13 cellular contexts compared by ENCODE assay signal in genomic region chr2:111972955-111973565, GRCh38.
DNase-seq lines count a peak whose midpoint lies in the region; ATAC-seq and TF ChIP-seq lines count a peak whose summit lies in the region.
"Had no signal": no experiment of that assay in that cellular context is flagged by ENCODE, and none has a peak within 500 bp of the region (broad histone marks: within the 10 kb centered on the region; RNA-seq: fewer than 3 reads in every experiment).

No MANE protein-coding gene starts in this region.

- 32% methylated on average over 8 of the region's 8 CpGs for WGBS in liver
- WGBS in prostate gland, result 74% methylated on average over 8 of the region's 8 CpGs

- no peak for TF ChIP-seq RAD21 in liver (IDR thresholded peaks at IDR 0.05)

- H3K4me1 ChIP-seq in colonic mucosa, result no peaks in the 10 kb centered on the region
- H3K4me1 ChIP-seq in liver (ENCODE audit: control insufficient read depth in 4 of 4, insufficient read depth in 4 of 4, low read length in 3 of 4), result peaks cover 0 to 15% (median 8%) of the 10 kb centered on the region in 4 donors
- no peaks in the 10 kb centered on the region for H3K4me1 ChIP-seq in uterus
- H3K4me1 ChIP-seq in prostate gland (replicated peaks), result no peaks in the 10 kb centered on the region
- H3K4me1 ChIP-seq: sigmoid colon had no signal

- intact Hi-C loops in Right ventricle myocardium inferior (cut with DNase I), result loop anchor here (5.0 kb wide), 1 partner anchor 76 kb away; the partner anchor contains the start of gene MERTK
- intact Hi-C loops in cardiac septum (cut with DNase I), result loop anchor here (2.0 kb wide), 1 partner anchor 74 kb away; the partner anchor contains the start of gene MERTK
- intact Hi-C loops in colonic mucosa (cut with DNase I), result no loop called here
- intact Hi-C loops in uterus (cut with DNase I; ENCODE audit: low total_unique reads), result no loop called here
- intact Hi-C loops in prostate gland (cut with DNase I), result no loop called here

- H3K36me3 ChIP-seq in colonic mucosa (no peaks in the 10 kb centered on the region), liver (ENCODE audit: control insufficient read depth in 4 of 4, insufficient read depth in 3 of 4, low read depth in 1 of 4, low read length in 3 of 4) (peaks cover 2 to 26% (median 17%) of the 10 kb centered on the region in 4 donors), uterus (no peaks in the 10 kb centered on the region), prostate gland (no peaks in the 10 kb centered on the region)

- H3K9ac ChIP-seq in colonic mucosa (ENCODE audit: low read depth in 2 of 2, low read length in 2 of 2), result no peak overlapping the region
- peak overlapping the region in 1 of 2 donors; percentile 19 for H3K9ac ChIP-seq in liver (ENCODE audit: low read depth in 1 of 2, low read length in 2 of 2)

- ATAC-seq in Right ventricle myocardium inferior (peak; percentile 62), HG02981 (IDR thresholded peaks at IDR 0.05; ENCODE audit: unreplicated experiment) (no peak), HG02884 (IDR thresholded peaks at IDR 0.05; ENCODE audit: unreplicated experiment) (no peak)

- H3K27ac ChIP-seq in colonic mucosa (no peak overlapping the region), liver (ENCODE audit: low read depth in 1 of 2, low read length in 2 of 2) (peak overlapping the region; percentile 46 to 47), uterus (peak overlapping the region; percentile 7 to 12), prostate gland (no peak overlapping the region)
- H3K27ac ChIP-seq: sigmoid colon, VCaP had no signal

- TF ChIP-seq CTCF in colonic mucosa (IDR thresholded peaks at IDR 0.05) (no peak), liver (IDR thresholded peaks at IDR 0.05; ENCODE audit: low read depth, low read length, missing input control) (no peak), uterus (IDR thresholded peaks at IDR 0.05) (no peak), prostate gland (IDR thresholded peaks at IDR 0.05) (no peak)

- no peak overlapping the region for H3K4me3 ChIP-seq in colonic mucosa
- peak overlapping the region in 1 of 3 donors; percentile 11 for H3K4me3 ChIP-seq in liver (ENCODE audit: low read depth in 1 of 3, low read length in 3 of 3)
- H3K4me3 ChIP-seq in uterus, result no peak overlapping the region
- no peak overlapping the region for H3K4me3 ChIP-seq in prostate gland
- H3K4me3 ChIP-seq: sigmoid colon had no signal

- H3K27me3 ChIP-seq in colonic mucosa (no peaks in the 10 kb centered on the region), liver (ENCODE audit: control insufficient read depth in 4 of 4, insufficient read depth in 4 of 4, low read length in 3 of 4) (no peaks in the 10 kb centered on the region), uterus (no peaks in the 10 kb centered on the region), prostate gland (replicated peaks; ENCODE audit: insufficient read depth) (no peaks in the 10 kb centered on the region)
- H3K27me3 ChIP-seq: sigmoid colon had no signal

- no peaks in the 10 kb centered on the region for H3K9me3 ChIP-seq in colonic mucosa
- H3K9me3 ChIP-seq in liver (ENCODE audit: control insufficient read depth in 4 of 4, low read length in 3 of 4), result no peaks in the 10 kb centered on the region
- H3K9me3 ChIP-seq in uterus, result no peaks in the 10 kb centered on the region
- no peaks in the 10 kb centered on the region for H3K9me3 ChIP-seq in prostate gland
- H3K9me3 ChIP-seq: sigmoid colon had no signal

- TF ChIP-seq POLR2A in uterus (IDR thresholded peaks at IDR 0.05) (no peak), prostate gland (IDR thresholded peaks at IDR 0.05) (no peak)

- DNase-seq in Right ventricle myocardium inferior (ENCODE audit: missing footprints) (no peak), cardiac septum (ENCODE audit: low spot score) (no peak), colonic mucosa (peak; percentile 23), uterus (no peak), prostate gland (ENCODE audit: low spot score) (no peak)
- DNase-seq: cerebellar nuclear complex, NCI-H2107, SHP77, sigmoid colon had no signal

TF ChIP-seq in liver, 16 proteins besides CTCF, POLR2A, EP300 and RAD21:
- no peak for TF ChIP-seq NR2F2 (IDR thresholded peaks at IDR 0.05)
- no peak for TF ChIP-seq MAX (IDR thresholded peaks at IDR 0.05)
- peak in 1 of 2 donors; percentile 49 for TF ChIP-seq RXRA (IDR thresholded peaks at IDR 0.05)

Comparison
In these comparisons a context has a peak if more than half of its experiments do, and no peak if none do; other contexts are left out.
1. H3K27ac ChIP-seq: peak in liver (2 of 2) and uterus (2 of 2); none in colonic mucosa (single experiment) and prostate gland (0 of 2).
2. intact Hi-C loops: an anchor here in Right ventricle myocardium inferior (5.0 kb wide) and cardiac septum (2.0 kb wide); none called in colonic mucosa, uterus and prostate gland.